21 cellular contexts compared by ENCODE assay signal in the genomic region with DNA sequence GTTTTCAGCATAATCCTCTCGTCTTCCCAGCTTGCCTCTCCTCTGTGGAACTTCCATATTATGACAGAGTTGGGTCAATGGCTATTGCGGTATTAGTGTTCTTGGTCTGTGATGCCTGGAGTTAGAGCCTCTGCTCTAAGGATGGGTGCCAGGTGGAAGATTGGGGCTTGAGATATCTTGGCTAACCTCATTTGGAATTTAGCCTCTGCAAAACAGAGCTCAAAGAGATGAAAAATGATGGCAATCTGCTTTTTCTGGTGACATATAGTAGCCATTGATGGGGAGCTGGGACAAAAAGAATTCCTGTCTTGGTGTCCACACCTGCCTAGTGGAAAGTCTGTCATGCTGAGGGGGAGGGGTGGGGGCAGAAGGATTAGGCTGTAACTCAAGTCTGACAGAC.
DNase-seq lines count a peak whose midpoint lies in the region; ATAC-seq and TF ChIP-seq lines count a peak whose summit lies in the region.
"Had no signal": no experiment of that assay in that cellular context is flagged by ENCODE, and none has a peak within 500 bp of the region (broad histone marks: within the 10 kb centered on the region; RNA-seq: fewer than 3 reads in every experiment).

No MANE protein-coding gene starts in this region.

- no peaks in the 10 kb centered on the region for H3K4me1 Mint-ChIP-seq in endothelial cell (ENCODE audit: unreplicated experiment)
- H3K4me1 Mint-ChIP-seq: B cell; CD14-positive monocyte; CD4-positive, alpha-beta memory T cell; CD4-positive, CD25-positive, alpha-beta regulatory T cell; CD8-positive, alpha-beta memory T cell had no signal

- no peaks in the 10 kb centered on the region for H3K27me3 ChIP-seq in BE2C
- H3K27me3 ChIP-seq in SJCRH30 = no peaks in the 10 kb centered on the region
- H3K27me3 ChIP-seq in WERI-Rb-1 (ENCODE audit: insufficient read depth, low read depth, severe bottlenecking) = no peaks in the 10 kb centered on the region
- H3K27me3 ChIP-seq: BLaER1 had no signal

- no peak overlapping the region for H3K4me3 Mint-ChIP-seq in endothelial cell (ENCODE audit: unreplicated experiment)
- H3K4me3 Mint-ChIP-seq: B cell; CD14-positive monocyte; CD4-positive, alpha-beta memory T cell; CD4-positive, CD25-positive, alpha-beta regulatory T cell; CD8-positive, alpha-beta memory T cell had no signal

- H3K27ac ChIP-seq in SJCRH30 (no peak overlapping the region), WERI-Rb-1 (no peak overlapping the region; the same call in 1 of the 2 replicates)
- H3K27ac ChIP-seq: A549, BLaER1 had no signal

- no peaks in the 10 kb centered on the region for H3K9me3 Mint-ChIP-seq in endothelial cell (ENCODE audit: unreplicated experiment)

- TF ChIP-seq CTCF in BE2C (IDR thresholded peaks at IDR 0.05; ENCODE audit: low read depth, low read length) (no peak), WERI-Rb-1 (IDR thresholded peaks at IDR 0.05; ENCODE audit: low read depth, low read length) (no peak), endothelial cell (IDR thresholded peaks at IDR 0.05; ENCODE audit: unreplicated experiment) (no peak)

- peak; percentile 15 for DNase-seq in BE2C
- DNase-seq in SJCRH30 = peak; percentile 9 to 41
- peak; percentile 71 for DNase-seq in WERI-Rb-1
- no peak for DNase-seq in UCSD-AML1 (lab: John Stamatoyannopoulos, UW; ENCODE audit: unreplicated experiment)
- DNase-seq in endothelial cell (ENCODE audit: low spot score) = no peak
- DNase-seq: AML-193; C1 segment of cervical spinal cord; CD4-positive, CD25-positive, alpha-beta regulatory T cell; CD8-positive, alpha-beta memory T cell; COR-L47; DMS 273 treated with DMSO at 0.1 percent for 48 hours; DMS153; DMS53; DMS79 treated with DMSO at 0.1 percent for 48 hours; GF-D8 had no signal

- no peaks in the 10 kb centered on the region for H3K36me3 Mint-ChIP-seq in endothelial cell (ENCODE audit: low read depth, unreplicated experiment)
- H3K36me3 Mint-ChIP-seq: CD14-positive monocyte; CD4-positive, alpha-beta memory T cell; CD4-positive, CD25-positive, alpha-beta regulatory T cell; CD8-positive, alpha-beta memory T cell had no signal

- no peaks in the 10 kb centered on the region for H3K36me3 ChIP-seq in BE2C
- no peaks in the 10 kb centered on the region for H3K36me3 ChIP-seq in SJCRH30
- no peaks in the 10 kb centered on the region for H3K36me3 ChIP-seq in WERI-Rb-1
- H3K36me3 ChIP-seq: BLaER1 had no signal

- no peak overlapping the region for H3K4me3 ChIP-seq in BE2C (ENCODE audit: low read depth, low read length)
- H3K4me3 ChIP-seq in SJCRH30 = no peak overlapping the region
- H3K4me3 ChIP-seq in WERI-Rb-1 (ENCODE audit: low read depth, low read length) = no peak overlapping the region
- H3K4me3 ChIP-seq: A549, BLaER1 had no signal

- H3K27ac Mint-ChIP-seq in endothelial cell (ENCODE audit: unreplicated experiment) = no peak overlapping the region
- H3K27ac Mint-ChIP-seq: B cell; CD14-positive monocyte; CD4-positive, alpha-beta memory T cell; CD4-positive, CD25-positive, alpha-beta regulatory T cell; CD8-positive, alpha-beta memory T cell had no signal

- H3K4me1 ChIP-seq in BE2C (no peaks in the 10 kb centered on the region), SJCRH30 (0 out of 2 replicates have a peak, but pooled peaks cover 4% of the 10 kb centered on the region)
- H3K4me1 ChIP-seq: A549, BLaER1 had no signal

- peaks cover 1% of the 10 kb centered on the region for H3K27me3 Mint-ChIP-seq in endothelial cell (ENCODE audit: unreplicated experiment)
- H3K27me3 Mint-ChIP-seq: B cell; CD4-positive, alpha-beta memory T cell; CD4-positive, CD25-positive, alpha-beta regulatory T cell; CD8-positive, alpha-beta memory T cell had no signal

- no peaks in the 10 kb centered on the region for H3K9me3 ChIP-seq in BE2C
- no peaks in the 10 kb centered on the region for H3K9me3 ChIP-seq in SJCRH30 (replicated peaks)
- peaks cover 2% of the 10 kb centered on the region for H3K9me3 ChIP-seq in WERI-Rb-1 (ENCODE audit: severe bottlenecking)
- H3K9me3 ChIP-seq: A549, BLaER1 had no signal

- no peak for ATAC-seq in GM18498 (IDR thresholded peaks at IDR 0.05; ENCODE audit: unreplicated experiment)
- ATAC-seq: A549 had no signal

Comparison
In these comparisons a context has a peak if more than half of its experiments do, and no peak if none do; other contexts are left out.
1. DNase-seq: peak in BE2C (single experiment), SJCRH30 (2 of 2) and WERI-Rb-1 (single experiment); none in UCSD-AML1 (single experiment) and endothelial cell (single experiment).